In genomic region chr7:42650171-42650570, GRCh38 we compare ENCODE assay signal across 26 cellular contexts.
"Had no signal": no experiment of that assay in that cellular context is flagged by ENCODE, and none has a peak within 500 bp of the region (broad histone marks: within the 10 kb centered on the region; RNA-seq: fewer than 3 reads in every experiment).

No MANE protein-coding gene starts in this region.

- DNase-seq: activated CD4-positive, alpha-beta memory T cell treated with anti-CD3 and anti-CD28 coated beads for 36 hours; activated CD4-positive, alpha-beta T cell treated with anti-CD3 and anti-CD28 coated beads for 48 hours; activated naive CD4-positive, alpha-beta T cell treated with Interleukin-2 at 50 U/mL for 16 hours; activated naive CD8-positive, alpha-beta T cell treated with anti-CD3 and anti-CD28 coated beads for 36 hours; activated T-cell treated with anti-CD3 and anti-CD28 coated beads, Interleukin-2, amount 50 U/mL, for 48 hours; cerebellar nuclear complex; effector CD4-positive, alpha-beta T cell; immature natural killer cell; kidney glomerular epithelial cell; left ventricle myocardium inferior; mammary epithelial cell; midbrain; natural killer cell; ovary; psoas muscle; right cardiac atrium; stimulated activated CD4-positive, alpha-beta T cell treated with anti-CD3 and anti-CD28 coated beads, Interleukin-1b, Interleukin-23, amount 100 ng/mL, for 48 hours; stimulated activated naive CD8-positive, alpha-beta T cell treated with anti-CD3 and anti-CD28 coated beads, Interleukin-15, amount 100 ng/mL, for 72 hours; testis; trophoblast cell had no signal

- H3K36me3 Mint-ChIP-seq: activated CD4-positive, alpha-beta memory T cell treated with anti-CD3 and anti-CD28 coated beads for 36 hours; activated naive CD8-positive, alpha-beta T cell treated with anti-CD3 and anti-CD28 coated beads for 36 hours; stimulated activated effector memory CD8-positive, alpha-beta T cell treated with anti-CD3 and anti-CD28 coated beads, Interleukin-12 subunit alpha, Interleukin-12 subunit beta, amount 100 ng/mL, for 72 hours had no signal

- H3K4me3 Mint-ChIP-seq: activated CD4-positive, alpha-beta memory T cell treated with anti-CD3 and anti-CD28 coated beads for 36 hours; activated naive CD8-positive, alpha-beta T cell treated with anti-CD3 and anti-CD28 coated beads for 36 hours; immature natural killer cell; natural killer cell; stimulated activated effector memory CD8-positive, alpha-beta T cell treated with anti-CD3 and anti-CD28 coated beads, Interleukin-12 subunit alpha, Interleukin-12 subunit beta, amount 100 ng/mL, for 72 hours; stimulated activated naive CD8-positive, alpha-beta T cell treated with anti-CD3 and anti-CD28 coated beads, Interleukin-15, amount 100 ng/mL, for 72 hours had no signal

- H3K27ac Mint-ChIP-seq: activated CD4-positive, alpha-beta memory T cell treated with anti-CD3 and anti-CD28 coated beads for 36 hours; activated naive CD8-positive, alpha-beta T cell treated with anti-CD3 and anti-CD28 coated beads for 36 hours; immature natural killer cell; natural killer cell; stimulated activated effector memory CD8-positive, alpha-beta T cell treated with anti-CD3 and anti-CD28 coated beads, Interleukin-12 subunit alpha, Interleukin-12 subunit beta, amount 100 ng/mL, for 72 hours; stimulated activated naive CD8-positive, alpha-beta T cell treated with anti-CD3 and anti-CD28 coated beads, Interleukin-15, amount 100 ng/mL, for 72 hours had no signal

- H3K4me3 ChIP-seq: breast epithelium, coronary artery, left ventricle myocardium inferior, ovary, psoas muscle, skin epidermis, testis, vagina had no signal

- H3K27ac ChIP-seq: breast epithelium, coronary artery, left ventricle myocardium inferior, ovary, psoas muscle, skin epidermis, testis, vagina had no signal

- FAIRE-seq: endometrium had no signal

- ATAC-seq: natural killer cell; psoas muscle; stimulated activated effector memory CD8-positive, alpha-beta T cell treated with anti-CD3 and anti-CD28 coated beads, Interleukin-12 subunit alpha, Interleukin-12 subunit beta, amount 100 ng/mL, for 72 hours; stimulated activated naive CD8-positive, alpha-beta T cell treated with anti-CD3 and anti-CD28 coated beads, Interleukin-15, amount 100 ng/mL, for 72 hours had no signal

- H3K4me1 Mint-ChIP-seq: activated naive CD8-positive, alpha-beta T cell treated with anti-CD3 and anti-CD28 coated beads for 36 hours; immature natural killer cell; natural killer cell; stimulated activated effector memory CD8-positive, alpha-beta T cell treated with anti-CD3 and anti-CD28 coated beads, Interleukin-12 subunit alpha, Interleukin-12 subunit beta, amount 100 ng/mL, for 72 hours; stimulated activated naive CD8-positive, alpha-beta T cell treated with anti-CD3 and anti-CD28 coated beads, Interleukin-15, amount 100 ng/mL, for 72 hours had no signal

- H3K27me3 ChIP-seq: breast epithelium, ovary, testis, vagina had no signal
